Comparison of ENCODE assay signal across 8 cellular contexts in the genomic region with DNA sequence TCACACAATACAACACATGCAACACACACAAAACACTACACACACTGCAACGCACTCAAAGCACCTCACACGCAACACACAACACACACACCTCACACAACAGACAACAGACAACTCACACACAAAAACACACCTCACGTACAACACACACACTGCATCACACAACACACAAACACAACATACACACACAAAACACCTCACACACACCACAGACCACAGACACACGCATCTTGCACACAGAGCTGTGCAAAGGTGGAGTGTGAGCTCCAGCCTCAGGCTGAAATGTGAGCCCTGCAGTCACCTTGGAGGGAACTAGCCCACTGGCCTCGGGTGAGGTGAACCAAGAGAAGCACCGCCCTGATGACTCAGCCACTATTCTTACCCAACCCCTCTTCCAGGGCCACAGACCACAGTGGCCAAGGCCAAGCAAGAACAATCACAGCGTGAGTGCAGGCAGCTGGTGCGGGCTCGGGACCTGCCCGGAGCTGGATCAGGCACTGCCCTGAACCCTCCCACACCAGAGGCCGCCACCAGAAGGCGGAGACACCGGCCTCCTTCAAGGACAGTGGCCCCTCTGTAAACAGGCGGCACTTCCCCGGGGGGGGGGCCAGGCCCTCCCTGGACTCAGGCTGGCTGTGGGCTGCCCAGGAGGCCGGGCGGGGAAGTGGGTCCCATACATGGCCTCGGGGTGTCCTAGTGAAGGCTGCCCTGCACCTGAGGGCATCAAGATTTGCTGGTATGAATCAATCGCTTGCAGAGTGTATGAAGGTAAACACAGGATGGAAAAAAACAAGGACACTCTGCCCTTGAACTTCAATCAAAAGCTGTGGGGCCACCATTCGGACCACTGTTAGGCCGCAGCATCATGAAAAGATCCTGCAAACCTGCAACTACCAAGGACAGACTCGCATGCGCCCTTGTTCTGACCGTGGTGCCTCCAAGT.
A peak's percentile ranks its signal among the peaks of the same experiment; 100 is the strongest.
DNase-seq lines count a peak whose midpoint lies in the region; ATAC-seq and TF ChIP-seq lines count a peak whose summit lies in the region.

No MANE protein-coding gene starts in this region.

- POLR2A ChIA-PET in RWPE1 (lab: Yijun Ruan, JAX; ENCODE audit: low non-redundant PET): no interaction called here
- POLR2A ChIA-PET in naive thymus-derived CD4-positive, alpha-beta T cell (lab: Charles Lee): no interaction called here

- intact Hi-C loops in naive thymus-derived CD4-positive, alpha-beta T cell (cut with micrococcal nuclease): no loop called here
- intact Hi-C loops in vagina (cut with DNase I): loop anchor here (5.0 kb wide), 1 partner anchor 1533 kb away; no protein-coding TSS in a partner anchor

- H3K4me3 ChIP-seq in naive thymus-derived CD4-positive, alpha-beta T cell (ENCODE audit: low read length): no peak overlapping the region
- no peak overlapping the region for H3K4me3 ChIP-seq in vagina

- no peak overlapping the region for H3K4me3 Mint-ChIP-seq in naive thymus-derived CD4-positive, alpha-beta T cell

- no peaks in the 10 kb centered on the region for H3K9me3 ChIP-seq in naive thymus-derived CD4-positive, alpha-beta T cell (ENCODE audit: control insufficient read depth in 2 of 3, low read length in 3 of 3)
- no peaks in the 10 kb centered on the region for H3K9me3 ChIP-seq in vagina

- H3K36me3 Mint-ChIP-seq in naive thymus-derived CD4-positive, alpha-beta T cell: no peaks in the 10 kb centered on the region

- TF ChIP-seq POLR2A in erythroblast (IDR thresholded peaks at IDR 0.05; ENCODE audit: low read length): no peak
- no peak for TF ChIP-seq POLR2A in vagina (IDR thresholded peaks at IDR 0.05)

- peak; percentile 79 for ATAC-seq in GM21360 (IDR thresholded peaks at IDR 0.05; ENCODE audit: unreplicated experiment)
- peak; percentile 78 for ATAC-seq in HG03460 (IDR thresholded peaks at IDR 0.05; ENCODE audit: unreplicated experiment)
- peak; percentile 86 for ATAC-seq in naive thymus-derived CD4-positive, alpha-beta T cell

- no peaks in the 10 kb centered on the region for H3K9me3 Mint-ChIP-seq in naive thymus-derived CD4-positive, alpha-beta T cell

- H3K4me1 Mint-ChIP-seq in naive thymus-derived CD4-positive, alpha-beta T cell: no peaks in the 10 kb centered on the region

- CTCF ChIA-PET in RWPE1 (lab: Yijun Ruan, JAX): no interaction called here
- CTCF ChIA-PET in naive thymus-derived CD4-positive, alpha-beta T cell (lab: Charles Lee): no interaction called here

- no peaks in the 10 kb centered on the region for H3K4me1 ChIP-seq in naive thymus-derived CD4-positive, alpha-beta T cell (ENCODE audit: control insufficient read depth in 2 of 2, insufficient read depth in 2 of 2, low read length in 2 of 2)
- peaks cover 11% of the 10 kb centered on the region for H3K4me1 ChIP-seq in vagina

- H3K27ac Mint-ChIP-seq in naive thymus-derived CD4-positive, alpha-beta T cell: no peak overlapping the region

- peak; percentile 83 for DNase-seq in GM04503 (ENCODE audit: low read depth)
- DNase-seq in RWPE1 (ENCODE audit: low spot score): peak; percentile 97
- peak; percentile 66 to 74 for DNase-seq in erythroblast (lab: John Stamatoyannopoulos, UW)
- DNase-seq in naive thymus-derived CD4-positive, alpha-beta T cell: peak in 1 of 9 donors; percentile 25
- no peak for DNase-seq in effector CD4-positive, alpha-beta T cell
- DNase-seq in vagina (ENCODE audit: extremely low spot score in 2 of 2): no peak

- peaks cover 0 to 7% (median 0%) of the 10 kb centered on the region in 5 donors for H3K27me3 Mint-ChIP-seq in naive thymus-derived CD4-positive, alpha-beta T cell

- H3K27ac ChIP-seq in RWPE1 (peak overlapping the region; percentile 88), vagina (no peak overlapping the region)
- H3K27ac ChIP-seq in naive thymus-derived CD4-positive, alpha-beta T cell (ENCODE audit: low read depth, low read length): no peak overlapping the region

- no peaks in the 10 kb centered on the region for H3K27me3 ChIP-seq in naive thymus-derived CD4-positive, alpha-beta T cell (ENCODE audit: control insufficient read depth in 2 of 2, insufficient read depth in 2 of 2, low read length in 2 of 2)
- H3K27me3 ChIP-seq in vagina: no peaks in the 10 kb centered on the region

- H3K36me3 ChIP-seq in naive thymus-derived CD4-positive, alpha-beta T cell (ENCODE audit: control insufficient read depth in 2 of 3, insufficient read depth in 3 of 3, low read length in 3 of 3): no peaks in the 10 kb centered on the region
- H3K36me3 ChIP-seq in vagina: no peaks in the 10 kb centered on the region

- 0 out of 2 replicates have a peak, but pooled peaks have one; percentile 41 for TF ChIP-seq CTCF in RWPE1 (conservative IDR thresholded peaks at IDR 0.05; ENCODE audit: low read depth)
- no peak for TF ChIP-seq CTCF in vagina (IDR thresholded peaks at IDR 0.05)

Comparison
In these comparisons a context has a peak if more than half of its experiments do, and no peak if none do; other contexts are left out.
1. DNase-seq: peak in GM04503 (single experiment), RWPE1 (single experiment) and erythroblast (2 of 2); none in effector CD4-positive, alpha-beta T cell (single experiment) and vagina (0 of 2).
2. Peak in every context shown above with its lines, with median percentiles within 50 percentile points of each other: ATAC-seq.